ENCODE assay signal across 8 cellular contexts in genomic region chr4:37826282-37827029, GRCh38. TPM values are rescaled to one million over a fixed set of nuclear protein-coding genes. Genes with fewer than 3 reads are reported as not detected.
DNase-seq lines count a peak whose midpoint lies in the region; ATAC-seq and TF ChIP-seq lines count a peak whose summit lies in the region.

Gene PGM2 (plus strand): TSS chr4:37826686. CDS start chr4:37826733, 47 bp downstream.

- DNase-seq in GM13976 (ENCODE audit: low spot score), result peak; percentile 96
- peak; percentile 92 to 95 (median 92) for DNase-seq in NCI-H1417 (lab: John Stamatoyannopoulos, UW)
- DNase-seq in amygdala (lab: John Stamatoyannopoulos, UW), result peak in 55 of 56 donors; percentile 7 to 82 (median 68)
- DNase-seq in right atrium auricular region (ENCODE audit: low spot score), result peak; percentile 83
- DNase-seq in putamen (ENCODE audit: low spot score), result peak; percentile 78
- peak in 1 of 2 donors; percentile 91 for DNase-seq in vagina (ENCODE audit: extremely low spot score in 2 of 2)

- H3K4me1 Mint-ChIP-seq in T-helper 1 cell treated with Interleukin-12 subunit alpha and Interleukin-12 subunit beta and Interleukin-4 antibody, amounts not matched to agents 30 μg/mL and 1 μg/mL, for 36 hours (ENCODE audit: low read depth), result peaks cover 28% of the 10 kb centered on the region

- peak within 1 kb of the TSS; percentile 98 for H3K4me3 Mint-ChIP-seq in T-helper 1 cell treated with Interleukin-12 subunit alpha and Interleukin-12 subunit beta and Interleukin-4 antibody, amounts not matched to agents 30 μg/mL and 1 μg/mL, for 36 hours

- H3K27ac ChIP-seq in right atrium auricular region (peak within 1 kb of the TSS; percentile 78 to 95), vagina (peak within 1 kb of the TSS; percentile 90)

- peak within 1 kb of the TSS; percentile 90 for H3K27ac Mint-ChIP-seq in T-helper 1 cell treated with Interleukin-12 subunit alpha and Interleukin-12 subunit beta and Interleukin-4 antibody, amounts not matched to agents 30 μg/mL and 1 μg/mL, for 36 hours

- in situ Hi-C loops in GM13976 (cut with MboI; ENCODE audit: low sequenced_read_pairs, unreplicated experiment), result no loop called here

- peaks cover 18% of the 10 kb centered on the region for H3K36me3 Mint-ChIP-seq in T-helper 1 cell treated with Interleukin-12 subunit alpha and Interleukin-12 subunit beta and Interleukin-4 antibody, amounts not matched to agents 30 μg/mL and 1 μg/mL, for 36 hours (ENCODE audit: low read depth)

- peaks cover 11% of the 10 kb centered on the region for H3K27me3 Mint-ChIP-seq in T-helper 1 cell treated with Interleukin-12 subunit alpha and Interleukin-12 subunit beta and Interleukin-4 antibody, amounts not matched to agents 30 μg/mL and 1 μg/mL, for 36 hours (ENCODE audit: low read depth)

- peak; percentile 97 for ATAC-seq in HG02759 (IDR thresholded peaks at IDR 0.05; ENCODE audit: unreplicated experiment)

- H3K4me3 ChIP-seq in right atrium auricular region (peak within 1 kb of the TSS; percentile 57 to 91), vagina (peak within 1 kb of the TSS; percentile 86 to 88)

- H3K27me3 ChIP-seq in right atrium auricular region (no peaks in the 10 kb centered on the region), vagina (no peaks in the 10 kb centered on the region)

- TF ChIP-seq POLR2A in vagina (IDR thresholded peaks at IDR 0.05), result peak in 1 of 2 donors; percentile 66

- no peak for TF ChIP-seq CTCF in GM13976 (IDR thresholded peaks at IDR 0.05; ENCODE audit: borderline replicate concordance, control extremely low read depth, extremely low read depth, insufficient read depth, missing control alignments)
- TF ChIP-seq CTCF in right atrium auricular region (IDR thresholded peaks at IDR 0.05), result peak in 1 of 2 donors; percentile 18
- no peak for TF ChIP-seq CTCF in vagina (IDR thresholded peaks at IDR 0.05)

- intact Hi-C loops in vagina (cut with DNase I), result loop anchor here (10.0 kb wide), 1 partner anchor 48 kb away; no protein-coding TSS in a partner anchor

- H3K4me1 ChIP-seq in right atrium auricular region (peaks cover 0 to 30% of the 10 kb centered on the region in 2 donors), vagina (peaks cover 31% of the 10 kb centered on the region)

- H3K9me3 ChIP-seq in right atrium auricular region (no peaks in the 10 kb centered on the region), vagina (no peaks in the 10 kb centered on the region)

- H3K9me3 Mint-ChIP-seq in T-helper 1 cell treated with Interleukin-12 subunit alpha and Interleukin-12 subunit beta and Interleukin-4 antibody, amounts not matched to agents 30 μg/mL and 1 μg/mL, for 36 hours, result no peaks in the 10 kb centered on the region

- peaks cover 5% of the 10 kb centered on the region for H3K36me3 ChIP-seq in right atrium auricular region
- H3K36me3 ChIP-seq in vagina, result peaks cover 0 to 12% of the 10 kb centered on the region in 2 donors

RNA-seq across cellular contexts. Expression of gene PGM2, which starts in this region (rescaled TPM):
- 10 to 100 TPM; 10.7 to 11.7 TPM for total RNA-seq in right atrium auricular region
- 30.2 TPM for total RNA-seq in vagina
